Comparison of ENCODE assay signal across 8 cellular contexts in the genomic region with DNA sequence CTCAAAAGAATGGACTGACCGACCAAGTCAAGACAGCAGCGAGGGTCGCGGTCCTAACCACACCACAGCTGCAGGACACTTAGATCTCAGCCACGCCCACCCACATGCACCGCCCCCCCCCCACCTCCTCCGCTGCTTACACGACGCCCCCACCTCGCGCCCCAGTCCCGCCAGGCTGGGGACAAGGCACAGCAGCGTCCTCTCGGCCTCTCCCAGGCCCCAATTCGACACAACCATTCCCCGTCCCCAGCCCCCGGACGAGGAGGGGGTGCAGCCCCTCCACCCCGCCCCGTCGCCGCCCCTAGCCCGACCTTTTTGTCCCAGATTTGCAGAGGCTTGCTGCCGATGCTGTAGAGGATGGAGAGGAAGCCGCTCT. TPM values are rescaled to one million over a fixed set of nuclear protein-coding genes. Genes with fewer than 3 reads are reported as not detected.
DNase-seq lines count a peak whose midpoint lies in the region; ATAC-seq, FAIRE-seq and TF ChIP-seq lines count a peak whose summit lies in the region.

No MANE protein-coding gene starts in this region.

- H3K36me3 ChIP-seq in cardiac muscle cell: no peaks in the 10 kb centered on the region
- H3K36me3 ChIP-seq in sigmoid colon: no peaks in the 10 kb centered on the region

- H3K4me1 ChIP-seq in cardiac muscle cell (ENCODE audit: low read depth): peaks cover 41% of the 10 kb centered on the region
- H3K4me1 ChIP-seq in sigmoid colon: peaks cover 0 to 48% (median 44%) of the 10 kb centered on the region in 4 donors

- no peak for FAIRE-seq in GM12891 (lab: Jason Lieb, UNC)

- POLR2A ChIA-PET in activated CD8-positive, alpha-beta T cell treated with anti-CD3 and anti-CD28 coated beads for 36 hours (lab: Charles Lee): interaction anchor here (1.0 to 2.3 kb wide), 5 partner anchors 12 to 394 kb away, joined by 3 to 10 read pairs (median 4); no protein-coding TSS in a partner anchor

- CTCF ChIA-PET in activated CD8-positive, alpha-beta T cell treated with anti-CD3 and anti-CD28 coated beads for 36 hours (lab: Charles Lee): interaction anchor here (0.7 to 3.4 kb wide), 8 partner anchors 8 to 129 kb away, joined by 3 to 16 read pairs (median 7); partner anchors contain the start of genes MMP15 and USB1

- H3K27ac ChIP-seq in cardiac muscle cell (peak overlapping the region; percentile 85), sigmoid colon (peak overlapping the region; percentile 89 to 95 (median 92))

- H3K4me3 ChIP-seq in cardiac muscle cell (peak overlapping the region; percentile 56), sigmoid colon (peak overlapping the region; percentile 73 to 92 (median 84))

- peaks cover 4% of the 10 kb centered on the region for H3K9me3 Mint-ChIP-seq in activated CD8-positive, alpha-beta T cell treated with anti-CD3 and anti-CD28 coated beads for 36 hours

- no peak for TF ChIP-seq POLR2A in sigmoid colon (IDR thresholded peaks at IDR 0.05)
- no peak for TF ChIP-seq POLR2A in GM12891 (IDR thresholded peaks at IDR 0.05; ENCODE audit: low read depth, low read length)

- H3K9me3 ChIP-seq in cardiac muscle cell (ENCODE audit: low read depth): no peaks in the 10 kb centered on the region
- H3K9me3 ChIP-seq in sigmoid colon: no peaks in the 10 kb centered on the region

- no peak for TF ChIP-seq EP300 in sigmoid colon (IDR thresholded peaks at IDR 0.05)

- peak overlapping the region; percentile 96 for H3K27ac Mint-ChIP-seq in activated CD8-positive, alpha-beta T cell treated with anti-CD3 and anti-CD28 coated beads for 36 hours

- peaks cover 45% of the 10 kb centered on the region for H3K4me1 Mint-ChIP-seq in activated CD8-positive, alpha-beta T cell treated with anti-CD3 and anti-CD28 coated beads for 36 hours (ENCODE audit: low read depth)

- H3K27me3 ChIP-seq in cardiac muscle cell: no peaks in the 10 kb centered on the region
- no peaks in the 10 kb centered on the region for H3K27me3 ChIP-seq in sigmoid colon

- H3K27me3 Mint-ChIP-seq in activated CD8-positive, alpha-beta T cell treated with anti-CD3 and anti-CD28 coated beads for 36 hours: no peaks in the 10 kb centered on the region

- ATAC-seq in Right ventricle myocardium inferior: no peak
- peak; percentile 5 for ATAC-seq in HG03342 (IDR thresholded peaks at IDR 0.05; ENCODE audit: unreplicated experiment)
- peak; percentile 2 for ATAC-seq in activated CD8-positive, alpha-beta T cell treated with anti-CD3 and anti-CD28 coated beads for 36 hours
- peak; percentile 7 to 8 for ATAC-seq in left cardiac atrium
- no peak for ATAC-seq in GM21367 (IDR thresholded peaks at IDR 0.05; ENCODE audit: unreplicated experiment)

- intact Hi-C loops in Right ventricle myocardium inferior (cut with DNase I): loop anchor here (5.0 kb wide), 2 partner anchors 69 to 231 kb away; partner anchors contain the start of gene CSNK2A2
- intact Hi-C loops in activated CD8-positive, alpha-beta T cell treated with anti-CD3 and anti-CD28 coated beads for 36 hours (cut with micrococcal nuclease): loop anchor here (5.0 kb wide), 1 partner anchor 106 kb away; no protein-coding TSS in a partner anchor
- intact Hi-C loops in left cardiac atrium (cut with DNase I): no loop called here
- intact Hi-C loops in sigmoid colon (cut with DNase I): loop anchor here (2.0 to 10.0 kb wide), 6 partner anchors 69 to 1194 kb away; partner anchors contain the start of genes CSNK2A2, HERPUD1, KATNB1 and KIFC3

- peaks cover 9% of the 10 kb centered on the region for H3K36me3 Mint-ChIP-seq in activated CD8-positive, alpha-beta T cell treated with anti-CD3 and anti-CD28 coated beads for 36 hours (ENCODE audit: low read depth)

- TF ChIP-seq CTCF in cardiac muscle cell (IDR thresholded peaks at IDR 0.05; ENCODE audit: low read depth, low read length) (no peak), sigmoid colon (IDR thresholded peaks at IDR 0.05) (no peak)
- no peak for TF ChIP-seq CTCF in activated CD8-positive, alpha-beta T cell treated with anti-CD3 and anti-CD28 coated beads for 36 hours (IDR thresholded peaks at IDR 0.05)

- DNase-seq in cardiac muscle cell (ENCODE audit: low read depth in 1 of 2, low spot score in 1 of 2): peak in 1 of 2 donors; percentile 58
- no peak for DNase-seq in Right ventricle myocardium inferior (ENCODE audit: missing footprints)
- peak; percentile 31 for DNase-seq in activated CD8-positive, alpha-beta T cell treated with anti-CD3 and anti-CD28 coated beads for 36 hours
- DNase-seq in left cardiac atrium: peak; percentile 30
- DNase-seq in sigmoid colon: peak; percentile 67
- DNase-seq in GM12891 (ENCODE audit: insufficient read length, low spot score): no peak

- H3K4me3 Mint-ChIP-seq in activated CD8-positive, alpha-beta T cell treated with anti-CD3 and anti-CD28 coated beads for 36 hours: peak overlapping the region; percentile 90

- 1 to 2% methylated on average over 25 of the region's 25 CpGs for WGBS in sigmoid colon, 2 donors

TF ChIP-seq in GM12891, 5 proteins besides CTCF, POLR2A, EP300 and RAD21:
- TF ChIP-seq PAX5 (IDR thresholded peaks at IDR 0.05; ENCODE audit: insufficient read depth, low read length, severe bottlenecking) (no peak), POLR2AphosphoS5 (IDR thresholded peaks at IDR 0.05; ENCODE audit: low read depth, low read length) (no peak), SPI1 (IDR thresholded peaks at IDR 0.05; ENCODE audit: low read depth, low read length) (no peak), POU2F2 (IDR thresholded peaks at IDR 0.05; ENCODE audit: low read depth, low read length) (no peak), TAF1 (IDR thresholded peaks at IDR 0.05; ENCODE audit: low read depth, low read length) (no peak)

RNA-seq across cellular contexts. Expression of gene CFAP20, which starts 0.5 kb away (rescaled TPM):
- total RNA-seq in cardiac muscle cell: 154 and 198 TPM in 2 replicates
- 118 and 137 TPM in 2 replicates for polyA plus RNA-seq in cardiac muscle cell
- 34.8 TPM for total RNA-seq in Right ventricle myocardium inferior
- 10 to 100 TPM; 36.5 to 40.4 TPM for total RNA-seq in activated CD8-positive, alpha-beta T cell treated with anti-CD3 and anti-CD28 coated beads for 36 hours
- 10 to 100 TPM; 31.6 to 32.0 TPM for total RNA-seq in left cardiac atrium
- 10 to 100 TPM; 11.9 to 42.5 (median 26.6) TPM for total RNA-seq in sigmoid colon
- polyA plus RNA-seq in sigmoid colon: 10 to 100 TPM; 17.4 to 30.1 (median 28.3) TPM
- 26.3 TPM for polyA plus RNA-seq in GM12891 (2012; ENCODE audit: low read depth, missing spikeins)

Comparison
In these comparisons a context has a peak if more than half of its experiments do, and no peak if none do; other contexts are left out.
1. DNase-seq: peak in activated CD8-positive, alpha-beta T cell treated with anti-CD3 and anti-CD28 coated beads for 36 hours (single experiment), left cardiac atrium (single experiment) and sigmoid colon (single experiment); none in Right ventricle myocardium inferior (single experiment) and GM12891 (single experiment).
2. ATAC-seq: peak in HG03342 (single experiment), activated CD8-positive, alpha-beta T cell treated with anti-CD3 and anti-CD28 coated beads for 36 hours (single experiment) and left cardiac atrium (2 of 2); none in Right ventricle myocardium inferior (single experiment) and GM21367 (single experiment).
3. intact Hi-C loops: an anchor here in Right ventricle myocardium inferior (5.0 kb wide), activated CD8-positive, alpha-beta T cell treated with anti-CD3 and anti-CD28 coated beads for 36 hours (5.0 kb wide) and sigmoid colon (2.0 to 10.0 kb wide); none called in left cardiac atrium.